Comparison of ENCODE assay signal across 8 cellular contexts in genomic region chr7:140810830-140811556, GRCh38.
DNase-seq lines count a peak whose midpoint lies in the region; ATAC-seq and TF ChIP-seq lines count a peak whose summit lies in the region.

No MANE protein-coding gene starts in this region.

- peaks cover 4% of the 10 kb centered on the region for H3K36me3 Mint-ChIP-seq in nephron (ENCODE audit: low read depth)

- TF ChIP-seq POLR2A in stomach (IDR thresholded peaks at IDR 0.05): no peak

- H3K27ac Mint-ChIP-seq in nephron: no peak overlapping the region

- H3K27me3 ChIP-seq in OCI-LY1 (ENCODE audit: insufficient read depth, low read length) (no peaks in the 10 kb centered on the region), stomach (no peaks in the 10 kb centered on the region)

- H3K9ac ChIP-seq in OCI-LY1 (ENCODE audit: low read length): no peak overlapping the region

- H3K27ac ChIP-seq in OCI-LY1 (ENCODE audit: low read depth, low read length, poor library complexity, severe bottlenecking): no peak overlapping the region
- H3K27ac ChIP-seq in stomach: no peak overlapping the region

- H3K9me3 ChIP-seq in OCI-LY1 (ENCODE audit: low read length) (no peaks in the 10 kb centered on the region), stomach (no peaks in the 10 kb centered on the region)

- H3K27me3 Mint-ChIP-seq in nephron (ENCODE audit: low read depth): no peaks in the 10 kb centered on the region

- WGBS in stomach, 5 donors: 17 to 31% (median 30%) methylated on average over 5 of the region's 5 CpGs

- H3K4me1 ChIP-seq in OCI-LY1 (ENCODE audit: insufficient read depth, low read length, severe bottlenecking): no peaks in the 10 kb centered on the region
- H3K4me1 ChIP-seq in stomach: peaks cover 0 to 5% (median 0%) of the 10 kb centered on the region in 4 donors

- TF ChIP-seq EP300 in stomach (IDR thresholded peaks at IDR 0.05): no peak

- H2AFZ ChIP-seq in OCI-LY1 (ENCODE audit: low read length): no peak overlapping the region

- H3K4me2 ChIP-seq in OCI-LY1 (ENCODE audit: low read length): no peak overlapping the region

- peak; percentile 86 for ATAC-seq in GM19455 (IDR thresholded peaks at IDR 0.05; ENCODE audit: unreplicated experiment)
- ATAC-seq in esophagus mucosa: peak; percentile 61

- no peaks in the 10 kb centered on the region for H3K9me3 Mint-ChIP-seq in nephron

- H3K36me3 ChIP-seq in OCI-LY1 (ENCODE audit: insufficient read depth, low read length) (peaks cover 2% of the 10 kb centered on the region; the same call in 1 of the 2 replicates), stomach (peaks cover 0 to 9% (median 2%) of the 10 kb centered on the region in 4 donors)

- H3K79me2 ChIP-seq in OCI-LY1 (ENCODE audit: insufficient read depth, low read length): no peaks in the 10 kb centered on the region

- H3F3A ChIP-seq in OCI-LY1 (ENCODE audit: insufficient read depth, low read length): peaks cover 4% of the 10 kb centered on the region; the same call in 1 of the 2 replicates

- peaks cover 4% of the 10 kb centered on the region for H3K4me1 Mint-ChIP-seq in nephron

- H3K4me3 Mint-ChIP-seq in nephron: no peak overlapping the region

- peak; percentile 72 for DNase-seq in COR-L47 (lab: John Stamatoyannopoulos, UW)
- DNase-seq in HT1080 (ENCODE audit: low read depth): peak; percentile 69
- DNase-seq in activated CD8-positive, alpha-beta memory T cell treated with anti-CD3 and anti-CD28 coated beads, Interleukin-2, amount 50 U/mL, for 4 hours: peak; percentile 51
- DNase-seq in stomach: peak; percentile 59

- TF ChIP-seq CTCF in OCI-LY1 (IDR thresholded peaks at IDR 0.05; ENCODE audit: low read length) (peak; percentile 95), nephron (IDR thresholded peaks at IDR 0.05; ENCODE audit: unreplicated experiment in 3 of 3) (peak; percentile 63 to 79 (median 70)), stomach (IDR thresholded peaks at IDR 0.05) (peak in 6 of 7 experiments; percentile 47 to 87 (median 72))

- no peak overlapping the region for H3K4me3 ChIP-seq in OCI-LY1 (ENCODE audit: low read depth, low read length, poor library complexity, severe bottlenecking)
- no peak overlapping the region for H3K4me3 ChIP-seq in stomach

- no peaks in the 10 kb centered on the region for H4K20me1 ChIP-seq in OCI-LY1 (ENCODE audit: insufficient read depth, low read length)

- H3K9me2 ChIP-seq in OCI-LY1 (ENCODE audit: low read depth, low read length): no peaks in the 10 kb centered on the region

- intact Hi-C loops in stomach (cut with DNase I; ENCODE audit: low total_unique reads): loop anchor here (5.0 kb wide), 1 partner anchor 201 kb away; the partner anchor contains the start of gene MRPS33
